In genomic region chr19:1173845-1174809, GRCh38 we compare ENCODE assay signal across 8 cellular contexts. TPM values are rescaled to one million over a fixed set of nuclear protein-coding genes. Genes with fewer than 3 reads are reported as not detected.
DNase-seq lines count a peak whose midpoint lies in the region; ATAC-seq lines count a peak whose summit lies in the region.

SBNO2 (minus strand) TSS chr19:1174268; CDS start chr19:1154276, 19,992 bp downstream.

- peak within 1 kb of the TSS; percentile 96 for H2AK5ac ChIP-seq in neuronal stem cell (ENCODE audit: low read depth, low read length)

- peak within 1 kb of the TSS; percentile 82 to 94 (median 91) for H3K27ac ChIP-seq in BLaER1 treated with 17β-estradiol and CSF1 and Interleukin-3, amounts not matched to agents 10 nM and 100 nM
- H3K27ac ChIP-seq in SK-N-MC: peak within 1 kb of the TSS; percentile 61
- no peak within 1 kb of the TSS for H3K27ac ChIP-seq in neuronal stem cell (replicated peaks; ENCODE audit: low read length)
- H3K27ac ChIP-seq in subcutaneous abdominal adipose tissue (ENCODE audit: low read depth, low read length): peak within 1 kb of the TSS; percentile 97

- peak within 1 kb of the TSS; percentile 88 to 96 (median 90) for H3K9ac ChIP-seq in BLaER1 treated with 17β-estradiol and CSF1 and Interleukin-3, amounts not matched to agents 10 nM and 100 nM
- H3K9ac ChIP-seq in SK-N-MC (ENCODE audit: insufficient read length): peak within 1 kb of the TSS; percentile 75
- H3K9ac ChIP-seq in neuronal stem cell (ENCODE audit: low read depth, low read length, poor library complexity): peak within 1 kb of the TSS; percentile 88
- peak within 1 kb of the TSS in 4 of 5 donors; percentile 86 to 95 (median 92) for H3K9ac ChIP-seq in subcutaneous abdominal adipose tissue (ENCODE audit: low read length in 5 of 5)

- no peak within 1 kb of the TSS for H2BK120ac ChIP-seq in neuronal stem cell (ENCODE audit: low read depth, low read length)

- H3K4me2 ChIP-seq in BLaER1 treated with 17β-estradiol and CSF1 and Interleukin-3, amounts not matched to agents 10 nM and 100 nM: peak within 1 kb of the TSS; percentile 93 to 99 (median 97)
- peak within 1 kb of the TSS; percentile 91 for H3K4me2 ChIP-seq in neuronal stem cell (ENCODE audit: insufficient read depth, low read length, poor library complexity, severe bottlenecking)

- peak within 1 kb of the TSS; percentile 56 for H3K14ac ChIP-seq in neuronal stem cell (ENCODE audit: low read length)

- peaks cover 22% of the 10 kb centered on the region for H3K79me1 ChIP-seq in neuronal stem cell (ENCODE audit: low read depth, low read length)

- peak within 1 kb of the TSS; percentile 43 for H4K8ac ChIP-seq in neuronal stem cell (ENCODE audit: low read depth, low read length)

- peak within 1 kb of the TSS; percentile 53 for H3K4ac ChIP-seq in neuronal stem cell (ENCODE audit: low read length)

- DNase-seq in MG63 (peak; percentile 74), SK-N-MC (ENCODE audit: low read depth, low spot score) (no peak), foreskin melanocyte (peak; percentile 74), neuronal stem cell (ENCODE audit: low spot score) (peak; percentile 85)
- DNase-seq in activated naive CD4-positive, alpha-beta T cell treated with Interleukin-2 at 50 U/mL for 16 hours: peak; percentile 91

- H2BK15ac ChIP-seq in neuronal stem cell (ENCODE audit: low read length): peak within 1 kb of the TSS; percentile 95

- no CpG with 5 or more reads among the region's 84 CpGs for WGBS in neuronal stem cell (ENCODE audit: extremely low coverage in 2 of 2, insufficient read length in 2 of 2, insufficient replicate concordance in 1 of 2), 2 donors

- peak within 1 kb of the TSS; percentile 84 for H2BK12ac ChIP-seq in neuronal stem cell (ENCODE audit: low read length)

- H4K91ac ChIP-seq in neuronal stem cell (ENCODE audit: low read depth, low read length, poor library complexity): no peak within 1 kb of the TSS

- peaks cover 0 to 18% (median 0%) of the 10 kb centered on the region in 11 experiments; a peak in 8 of 22 replicates for H3K36me3 ChIP-seq in BLaER1 treated with 17β-estradiol and CSF1 and Interleukin-3, amounts not matched to agents 10 nM and 100 nM
- H3K36me3 ChIP-seq in MG63: peaks cover 10% of the 10 kb centered on the region
- H3K36me3 ChIP-seq in SK-N-MC (ENCODE audit: insufficient read depth, low read length): no peaks in the 10 kb centered on the region
- peaks cover under 1 to 5% of the 10 kb centered on the region in 2 donors for H3K36me3 ChIP-seq in neuronal stem cell (replicated peaks in 1 of 2; ENCODE audit: control insufficient read depth in 2 of 2, insufficient read depth in 2 of 2, low read length in 2 of 2)
- H3K36me3 ChIP-seq in subcutaneous abdominal adipose tissue (ENCODE audit: control insufficient read depth in 5 of 5, insufficient read depth in 5 of 5, low read length in 5 of 5): peaks cover 0 to 6% (median 0%) of the 10 kb centered on the region in 5 donors

- H2BK5ac ChIP-seq in neuronal stem cell (ENCODE audit: low read length): peak within 1 kb of the TSS; percentile 39

- peaks cover 34 to 42% (median 38%) of the 10 kb centered on the region in 11 experiments; a peak in 21 of 22 replicates for H4K20me1 ChIP-seq in BLaER1 treated with 17β-estradiol and CSF1 and Interleukin-3, amounts not matched to agents 10 nM and 100 nM

- H3K9me3 ChIP-seq in BLaER1 treated with 17β-estradiol and CSF1 and Interleukin-3, amounts not matched to agents 10 nM and 100 nM (replicated peaks in 1 of 11): no peaks in the 10 kb centered on the region
- H3K9me3 ChIP-seq in MG63 (no peaks in the 10 kb centered on the region), SK-N-MC (ENCODE audit: low read depth, low read length) (no peaks in the 10 kb centered on the region), neuronal stem cell (replicated peaks in 1 of 2; ENCODE audit: control insufficient read depth in 2 of 2, insufficient read depth in 1 of 2, low read depth in 1 of 2, low read length in 2 of 2) (peaks cover 0 to 3% of the 10 kb centered on the region in 2 donors), subcutaneous abdominal adipose tissue (ENCODE audit: control insufficient read depth in 5 of 5, low read length in 5 of 5) (no peaks in the 10 kb centered on the region)

- peak within 1 kb of the TSS; percentile 96 for H3K23ac ChIP-seq in neuronal stem cell (ENCODE audit: low read depth, low read length, poor library complexity)

- H3K4me3 ChIP-seq in BLaER1 treated with 17β-estradiol and CSF1 and Interleukin-3, amounts not matched to agents 10 nM and 100 nM: peak within 1 kb of the TSS; percentile 75 to 94 (median 82)
- peak within 1 kb of the TSS; percentile 67 for H3K4me3 ChIP-seq in MG63
- H3K4me3 ChIP-seq in SK-N-MC: peak within 1 kb of the TSS; percentile 81
- peak within 1 kb of the TSS; percentile 82 to 90 for H3K4me3 ChIP-seq in neuronal stem cell (ENCODE audit: low read length in 2 of 2)
- peak within 1 kb of the TSS; percentile 72 to 85 (median 74) for H3K4me3 ChIP-seq in subcutaneous abdominal adipose tissue (ENCODE audit: low read depth in 1 of 5, low read length in 5 of 5)

- H3K4me1 ChIP-seq in BLaER1 treated with 17β-estradiol and CSF1 and Interleukin-3, amounts not matched to agents 10 nM and 100 nM: peaks cover 60 to 89% (median 87%) of the 10 kb centered on the region in 10 experiments
- H3K4me1 ChIP-seq in neuronal stem cell (ENCODE audit: control insufficient read depth in 2 of 2, insufficient read depth in 1 of 2, low read depth in 1 of 2, low read length in 2 of 2) (peaks cover 15 to 19% of the 10 kb centered on the region in 2 donors), subcutaneous abdominal adipose tissue (ENCODE audit: control insufficient read depth in 5 of 5, insufficient read depth in 5 of 5, low read length in 5 of 5) (peaks cover 6 to 62% (median 47%) of the 10 kb centered on the region in 5 donors)

- H3K27me3 ChIP-seq in BLaER1 treated with 17β-estradiol and CSF1 and Interleukin-3, amounts not matched to agents 10 nM and 100 nM: no peaks in the 10 kb centered on the region
- H3K27me3 ChIP-seq in MG63 (no peaks in the 10 kb centered on the region), neuronal stem cell (ENCODE audit: control insufficient read depth in 3 of 3, insufficient read depth in 3 of 3, low read depth in 1 of 3, low read length in 3 of 3) (no peaks in the 10 kb centered on the region), subcutaneous abdominal adipose tissue (ENCODE audit: control insufficient read depth in 5 of 5, insufficient read depth in 4 of 5, low read length in 5 of 5) (no peaks in the 10 kb centered on the region)

- ATAC-seq in GM21381 (IDR thresholded peaks at IDR 0.05; ENCODE audit: unreplicated experiment): peak; percentile 68

- H3K18ac ChIP-seq in neuronal stem cell (ENCODE audit: low read length): peak within 1 kb of the TSS; percentile 91

- peak within 1 kb of the TSS; percentile 75 for H2AFZ ChIP-seq in neuronal stem cell (ENCODE audit: low read length)

RNA-seq across cellular contexts. Expression of gene SBNO2, which starts in this region (rescaled TPM):
- total RNA-seq in MG63 (2014; rRNA removed; shearing (Covaris generic); ENCODE audit: low replicate concordance): 15.6 and 22.7 TPM in 2 replicates
- 13.3 TPM for polyA plus RNA-seq in neuronal stem cell (2013, experiment 1 of 2)
- 13.9 TPM for polyA plus RNA-seq in neuronal stem cell (2013, experiment 2 of 2)
